Comparison of ENCODE assay signal across 8 cellular contexts in genomic region chr17:6641374-6641818, GRCh38. TPM values are rescaled to one million over a fixed set of nuclear protein-coding genes. Genes with fewer than 3 reads are reported as not detected.
DNase-seq lines count a peak whose midpoint lies in the region; ATAC-seq and TF ChIP-seq lines count a peak whose summit lies in the region.

No MANE protein-coding gene starts in this region.

- peaks cover 22% of the 10 kb centered on the region for H4K20me1 ChIP-seq in Loucy (ENCODE audit: insufficient read depth, low read length, poor library complexity, severe bottlenecking)

- H3K4me3 Mint-ChIP-seq in brain (peak overlapping the region; percentile 94 to 99 (median 97)), memory B cell (peak overlapping the region; percentile 98)

- H3K4me3 ChIP-seq in Loucy (ENCODE audit: low read length, poor library complexity, severe bottlenecking): peak overlapping the region; percentile 88

- H3K36me3 ChIP-seq in Loucy (ENCODE audit: insufficient read depth, low read length): peaks cover 16% of the 10 kb centered on the region; the same call in 1 of the 2 replicates

- H3K27me3 ChIP-seq in Loucy (ENCODE audit: insufficient read depth, low read length, poor library complexity, severe bottlenecking): no peaks in the 10 kb centered on the region

- H2AFZ ChIP-seq in Loucy (ENCODE audit: low read length): peak overlapping the region; percentile 100

- H3K9me2 ChIP-seq in Loucy (replicated peaks; ENCODE audit: low read depth, low read length): no peaks in the 10 kb centered on the region

- peak overlapping the region; percentile 76 for H3K9ac ChIP-seq in Loucy (ENCODE audit: low read depth, low read length, poor library complexity, severe bottlenecking)

- peak overlapping the region; percentile 87 for H3K4me2 ChIP-seq in Loucy (ENCODE audit: low read depth, low read length, poor library complexity, severe bottlenecking)

- H3K27ac Mint-ChIP-seq in brain (peak overlapping the region; percentile 98 to 100 (median 100)), memory B cell (peak overlapping the region; percentile 95)

- no peak for ATAC-seq in memory B cell (ENCODE audit: low read depth)

- H3K79me2 ChIP-seq in Loucy (ENCODE audit: insufficient read depth, low read length): peaks cover 44% of the 10 kb centered on the region

- no peaks in the 10 kb centered on the region for H3K9me3 ChIP-seq in Loucy (ENCODE audit: insufficient read depth, low read depth, low read length)

- H3K9me3 Mint-ChIP-seq in brain: no peaks in the 10 kb centered on the region
- H3K9me3 Mint-ChIP-seq in memory B cell: no peaks in the 10 kb centered on the region

- peaks cover 19% of the 10 kb centered on the region for H3K36me3 Mint-ChIP-seq in brain
- H3K36me3 Mint-ChIP-seq in memory B cell: peaks cover 7% of the 10 kb centered on the region

- H3F3A ChIP-seq in Loucy (ENCODE audit: low read depth): no peaks in the 10 kb centered on the region

- H3K4me1 ChIP-seq in Loucy (ENCODE audit: insufficient read depth, low read length, poor library complexity, severe bottlenecking): peaks cover 23% of the 10 kb centered on the region

- H3K4me1 Mint-ChIP-seq in brain: peaks cover 66% of the 10 kb centered on the region
- peaks cover 31% of the 10 kb centered on the region for H3K4me1 Mint-ChIP-seq in memory B cell

- H3K27me3 Mint-ChIP-seq in brain (peaks cover 12% of the 10 kb centered on the region), memory B cell (no peaks in the 10 kb centered on the region)

- DNase-seq in DMS53 (lab: John Stamatoyannopoulos, UW): peak; percentile 75
- no peak for DNase-seq in memory B cell (ENCODE audit: low spot score in 2 of 2)
- no peak for DNase-seq in NCI-H226
- DNase-seq in GOT3 (lab: John Stamatoyannopoulos, UW): no peak
- DNase-seq in RKO (ENCODE audit: low spot score): no peak
- no peak for DNase-seq in NCI-H128 (lab: John Stamatoyannopoulos, UW; ENCODE audit: unreplicated experiment)

- TF ChIP-seq CTCF in Loucy (conservative IDR thresholded peaks at IDR 0.05; ENCODE audit: low read length) (no peak), brain (conservative IDR thresholded peaks at IDR 0.05) (no peak)

RNA-seq across cellular contexts. Expression of gene TXNDC17, which starts 0.5 kb away (rescaled TPM):
- polyA plus RNA-seq in brain (ENCODE audit: insufficient read depth, low read depth, low replicate concordance): 90.4 TPM

RNA-seq across cellular contexts. Expression of gene KIAA0753, which starts 0.9 kb away (rescaled TPM):
- 8.7 TPM for polyA plus RNA-seq in brain (ENCODE audit: insufficient read depth, low read depth, low replicate concordance)

RNA-seq across cellular contexts. Expression of gene MED31, which starts 10.0 kb away (rescaled TPM):
- 18.2 TPM for polyA plus RNA-seq in brain (ENCODE audit: insufficient read depth, low read depth, low replicate concordance)

RNA-seq across cellular contexts. Expression of gene C17orf100, which starts 10.2 kb away (rescaled TPM):
- polyA plus RNA-seq in brain (ENCODE audit: insufficient read depth, low read depth, low replicate concordance): 12.3 TPM
